ENCODE assay signal across 35 cellular contexts in the genomic region with DNA sequence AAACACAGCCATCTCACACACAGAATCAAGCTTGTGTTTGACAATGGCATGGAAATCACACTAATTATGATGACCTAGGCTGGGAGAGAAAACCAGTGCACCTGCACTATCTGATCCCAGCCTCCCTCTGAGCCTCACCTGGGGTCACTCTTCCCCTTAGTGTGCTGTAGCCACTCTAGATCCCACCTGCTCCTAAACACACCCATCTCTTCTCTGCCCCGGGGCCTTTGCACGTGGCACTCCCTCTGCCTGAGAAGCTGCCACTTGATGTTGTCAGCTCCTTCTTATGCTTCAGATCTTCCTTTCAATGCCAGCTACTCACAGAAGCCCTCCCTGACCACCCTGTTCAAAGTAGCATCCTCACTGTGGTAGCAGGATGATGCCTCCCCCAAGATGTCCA. TPM values are rescaled to one million over a fixed set of nuclear protein-coding genes. Genes with fewer than 3 reads are reported as not detected.
"Had no signal": no experiment of that assay in that cellular context is flagged by ENCODE, and none has a peak within 500 bp of the region (broad histone marks: within the 10 kb centered on the region; RNA-seq: fewer than 3 reads in every experiment).

No MANE protein-coding gene starts in this region.

- H3K27ac Mint-ChIP-seq: activated CD4-positive, alpha-beta memory T cell treated with anti-CD3 and anti-CD28 coated beads for 36 hours; activated CD4-positive, alpha-beta T cell treated with anti-CD3 and anti-CD28 coated beads for 36 hours; activated CD4-positive, alpha-beta T cell treated with anti-CD3 and anti-CD28 coated beads, Interleukin-2, amount 10 ng/mL, durations not matched to agents 24 days and 14 days; activated CD8-positive, alpha-beta memory T cell treated with anti-CD3 and anti-CD28 coated beads, Interleukin-2, amount 10 ng/mL, durations not matched to agents 7 days and 5 days; activated CD8-positive, alpha-beta T cell treated with anti-CD3 and anti-CD28 coated beads, Interleukin-2, amount 10 ng/mL, durations not matched to agents 7 days and 5 days; activated naive CD4-positive, alpha-beta T cell treated with anti-CD3 and anti-CD28 coated beads for 36 hours; activated naive CD4-positive, alpha-beta T cell treated with anti-CD3 and anti-CD28 coated beads, Interleukin-2, amount 50 U/mL, for 24 hours; activated naive CD8-positive, alpha-beta T cell treated with anti-CD3 and anti-CD28 coated beads for 36 hours; activated naive CD8-positive, alpha-beta T cell treated with anti-CD3 and anti-CD28 coated beads, Interleukin-2, amount 50 U/mL, for 24 hours; activated T-helper 1 cell treated with anti-CD3 and anti-CD28 coated beads, Interleukin-12 subunit alpha, Interleukin-12 subunit beta, Interleukin-2, Interleukin-4 antibody, amounts not matched to agents 30 ng/mL and 10 ng/mL and 1 ng/mL, durations not matched to agents 14 hours and 24 hours and 36 hours; activated T-helper 2 cell treated with anti-CD3 and anti-CD28 coated beads, Interferon-gamma antibody, Interleukin-2, Interleukin-4, amounts not matched to agents 10 μg/mL and 5 μg/mL and 100 μg/mL, durations not matched to agents 14 hours and 24 hours and 36 hours had no signal

- DNase-seq: activated CD4-positive, alpha-beta memory T cell treated with anti-CD3 and anti-CD28 coated beads for 36 hours; activated CD4-positive, alpha-beta T cell treated with anti-CD3 and anti-CD28 coated beads for 36 hours; activated CD4-positive, alpha-beta T cell treated with anti-CD3 and anti-CD28 coated beads, Interleukin-2, amount 10 ng/mL, durations not matched to agents 24 days and 14 days; activated CD4-positive, CD25-positive, alpha-beta regulatory T cell; activated CD4-positive, CD25-positive, alpha-beta regulatory T cell treated with anti-CD3 and anti-CD28 coated beads, Interleukin-2, amount 50 U/mL, for 72 hours; activated CD8-positive, alpha-beta memory T cell treated with anti-CD3 and anti-CD28 coated beads, Interleukin-2, amount 10 ng/mL, durations not matched to agents 7 days and 5 days; activated CD8-positive, alpha-beta memory T cell treated with anti-CD3 and anti-CD28 coated beads, Interleukin-2, amount 50 U/mL, for 4 hours; activated CD8-positive, alpha-beta T cell treated with anti-CD3 and anti-CD28 coated beads, Interleukin-2, amount 10 ng/mL, durations not matched to agents 7 days and 5 days; activated effector memory CD4-positive, alpha-beta T cell treated with anti-CD3 and anti-CD28 coated beads, Interleukin-2, amount 50 U/mL, for 16 hours; activated naive CD4-positive, alpha-beta T cell treated with anti-CD3 and anti-CD28 coated beads for 36 hours; activated naive CD8-positive, alpha-beta T cell treated with anti-CD3 and anti-CD28 coated beads for 36 hours; activated naive CD8-positive, alpha-beta T cell treated with anti-CD3 and anti-CD28 coated beads, Interleukin-2, amount 50 U/mL, for 24 hours; activated T-cell treated with anti-CD3 and anti-CD28 coated beads, Interleukin-2, amount 50 U/mL, for 1 hour; activated T-cell treated with anti-CD3 and anti-CD28 coated beads, Interleukin-2, amount 50 U/mL, for 48 hours; adrenal gland; amygdala; aorta; body of pancreas; caudate nucleus; cortex of kidney; dermis blood vessel endothelial cell; effector CD4-positive, alpha-beta T cell; effector memory CD8-positive, alpha-beta T cell; erythroblast; foreskin keratinocyte; gastrocnemius medialis; glutamatergic neuron; heart left ventricle; T-helper 2 cell had no signal

- H3K27ac ChIP-seq: adrenal gland, body of pancreas, esophagus muscularis mucosa, foreskin keratinocyte, gastrocnemius medialis, heart left ventricle had no signal

- H3K36me3 ChIP-seq: adrenal gland, esophagus muscularis mucosa, gastrocnemius medialis, heart left ventricle had no signal

- H3K9me3 ChIP-seq: adrenal gland, body of pancreas, esophagus muscularis mucosa, gastrocnemius medialis, heart left ventricle had no signal

- H3K4me3 ChIP-seq: adrenal gland, body of pancreas, esophagus muscularis mucosa, gastrocnemius medialis, heart left ventricle had no signal

- H3K9me3 Mint-ChIP-seq: activated CD4-positive, alpha-beta memory T cell treated with anti-CD3 and anti-CD28 coated beads for 36 hours; activated CD4-positive, alpha-beta T cell treated with anti-CD3 and anti-CD28 coated beads, Interleukin-2, amount 10 ng/mL, durations not matched to agents 24 days and 14 days; activated naive CD4-positive, alpha-beta T cell treated with anti-CD3 and anti-CD28 coated beads for 36 hours; activated naive CD4-positive, alpha-beta T cell treated with anti-CD3 and anti-CD28 coated beads, Interleukin-2, amount 50 U/mL, for 24 hours; activated naive CD8-positive, alpha-beta T cell treated with anti-CD3 and anti-CD28 coated beads for 36 hours; activated naive CD8-positive, alpha-beta T cell treated with anti-CD3 and anti-CD28 coated beads, Interleukin-2, amount 50 U/mL, for 24 hours; activated T-helper 1 cell treated with anti-CD3 and anti-CD28 coated beads, Interleukin-12 subunit alpha, Interleukin-12 subunit beta, Interleukin-2, Interleukin-4 antibody, amounts not matched to agents 30 ng/mL and 10 ng/mL and 1 ng/mL, durations not matched to agents 14 hours and 24 hours and 36 hours; activated T-helper 2 cell treated with anti-CD3 and anti-CD28 coated beads, Interferon-gamma antibody, Interleukin-2, Interleukin-4, amounts not matched to agents 10 μg/mL and 5 μg/mL and 100 μg/mL, durations not matched to agents 14 hours and 24 hours and 36 hours; effector memory CD8-positive, alpha-beta T cell had no signal

- H3K27me3 Mint-ChIP-seq: activated CD4-positive, alpha-beta memory T cell treated with anti-CD3 and anti-CD28 coated beads for 36 hours; activated CD4-positive, alpha-beta T cell treated with anti-CD3 and anti-CD28 coated beads for 36 hours; activated naive CD4-positive, alpha-beta T cell treated with anti-CD3 and anti-CD28 coated beads, Interleukin-2, amount 50 U/mL, for 24 hours; activated naive CD8-positive, alpha-beta T cell treated with anti-CD3 and anti-CD28 coated beads for 36 hours; activated naive CD8-positive, alpha-beta T cell treated with anti-CD3 and anti-CD28 coated beads, Interleukin-2, amount 50 U/mL, for 24 hours had no signal

- FAIRE-seq: colon had no signal

- H3K4me3 Mint-ChIP-seq: activated CD4-positive, alpha-beta memory T cell treated with anti-CD3 and anti-CD28 coated beads for 36 hours; activated CD4-positive, alpha-beta T cell treated with anti-CD3 and anti-CD28 coated beads for 36 hours; activated CD4-positive, alpha-beta T cell treated with anti-CD3 and anti-CD28 coated beads, Interleukin-2, amount 10 ng/mL, durations not matched to agents 24 days and 14 days; activated CD8-positive, alpha-beta memory T cell treated with anti-CD3 and anti-CD28 coated beads, Interleukin-2, amount 10 ng/mL, durations not matched to agents 7 days and 5 days; activated CD8-positive, alpha-beta T cell treated with anti-CD3 and anti-CD28 coated beads, Interleukin-2, amount 10 ng/mL, durations not matched to agents 7 days and 5 days; activated naive CD4-positive, alpha-beta T cell treated with anti-CD3 and anti-CD28 coated beads for 36 hours; activated naive CD4-positive, alpha-beta T cell treated with anti-CD3 and anti-CD28 coated beads, Interleukin-2, amount 50 U/mL, for 24 hours; activated naive CD8-positive, alpha-beta T cell treated with anti-CD3 and anti-CD28 coated beads for 36 hours; activated naive CD8-positive, alpha-beta T cell treated with anti-CD3 and anti-CD28 coated beads, Interleukin-2, amount 50 U/mL, for 24 hours; activated T-helper 1 cell treated with anti-CD3 and anti-CD28 coated beads, Interleukin-12 subunit alpha, Interleukin-12 subunit beta, Interleukin-2, Interleukin-4 antibody, amounts not matched to agents 30 ng/mL and 10 ng/mL and 1 ng/mL, durations not matched to agents 14 hours and 24 hours and 36 hours; effector memory CD8-positive, alpha-beta T cell had no signal

- H3K4me1 ChIP-seq: adrenal gland, esophagus muscularis mucosa, foreskin keratinocyte, gastrocnemius medialis, heart left ventricle had no signal

- H3K27me3 ChIP-seq: adrenal gland, body of pancreas, esophagus muscularis mucosa, foreskin keratinocyte, gastrocnemius medialis, heart left ventricle had no signal

- H3K36me3 Mint-ChIP-seq: activated CD4-positive, alpha-beta memory T cell treated with anti-CD3 and anti-CD28 coated beads for 36 hours; activated CD8-positive, alpha-beta memory T cell treated with anti-CD3 and anti-CD28 coated beads, Interleukin-2, amount 10 ng/mL, durations not matched to agents 7 days and 5 days; activated naive CD4-positive, alpha-beta T cell treated with anti-CD3 and anti-CD28 coated beads, Interleukin-2, amount 50 U/mL, for 24 hours; activated naive CD8-positive, alpha-beta T cell treated with anti-CD3 and anti-CD28 coated beads for 36 hours had no signal

RNA-seq across cellular contexts. Expression of a gene that starts 42.9 kb away (rescaled TPM):
- total RNA-seq: chondrocyte, dermis blood vessel endothelial cell, foreskin keratinocyte had no signal
- polyA plus RNA-seq: foreskin keratinocyte had no signal
